23 cellular contexts compared by ENCODE assay signal in the genomic region with DNA sequence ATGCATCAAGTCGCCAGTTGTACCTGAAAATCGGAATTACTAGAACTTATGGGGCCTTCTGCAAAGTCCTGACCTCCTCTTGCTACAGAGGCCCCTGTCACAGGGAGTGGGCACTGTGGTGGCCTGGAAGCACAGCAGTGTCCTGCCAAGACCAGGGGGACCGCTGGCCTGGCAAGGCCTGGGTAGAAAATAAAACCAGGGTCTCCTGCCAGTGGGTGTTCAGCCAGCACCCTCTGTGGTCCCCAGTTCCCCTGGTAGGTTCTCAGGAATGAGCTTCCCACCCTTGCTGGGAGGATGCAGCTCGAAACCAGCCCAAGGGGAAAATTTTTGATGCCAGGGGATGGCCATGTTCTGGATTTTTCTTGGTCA. TPM values are rescaled to one million over a fixed set of nuclear protein-coding genes. Genes with fewer than 3 reads are reported as not detected.
DNase-seq lines count a peak whose midpoint lies in the region; ATAC-seq and TF ChIP-seq lines count a peak whose summit lies in the region.
"Had no signal": no experiment of that assay in that cellular context is flagged by ENCODE, and none has a peak within 500 bp of the region (broad histone marks: within the 10 kb centered on the region; RNA-seq: fewer than 3 reads in every experiment).

No MANE protein-coding gene starts in this region.

- H3K9me3 ChIP-seq in BLaER1 treated with 17β-estradiol and CSF1 and Interleukin-3, amounts not matched to agents 10 nM and 100 nM (replicated peaks in 1 of 11): no peaks in the 10 kb centered on the region
- no peaks in the 10 kb centered on the region for H3K9me3 ChIP-seq in stomach

- peaks cover 43 to 70% (median 55%) of the 10 kb centered on the region in 10 experiments for H3K4me1 ChIP-seq in BLaER1 treated with 17β-estradiol and CSF1 and Interleukin-3, amounts not matched to agents 10 nM and 100 nM
- peaks cover 0 to 36% (median 10%) of the 10 kb centered on the region in 4 donors for H3K4me1 ChIP-seq in stomach

- DNase-seq in activated CD8-positive, alpha-beta T cell treated with anti-CD3 and anti-CD28 coated beads for 36 hours: no peak
- no peak for DNase-seq in activated CD8-positive, alpha-beta T cell treated with anti-CD3 and anti-CD28 coated beads, Interleukin-2, amount 10 ng/mL, durations not matched to agents 7 days and 5 days
- no peak for DNase-seq in activated T-helper 2 cell treated with anti-CD3 and anti-CD28 coated beads, Interferon-gamma antibody, Interleukin-2, Interleukin-4, amounts not matched to agents 10 μg/mL and 5 μg/mL and 100 μg/mL, durations not matched to agents 14 hours and 24 hours and 36 hours (ENCODE audit: low spot score)
- no peak for DNase-seq in left lobe of liver (ENCODE audit: low spot score)
- no peak for DNase-seq in progenitor cell of endocrine pancreas (ENCODE audit: low spot score, unreplicated experiment)
- no peak for DNase-seq in stomach
- DNase-seq: CD4-positive, CD25-positive, alpha-beta regulatory T cell; COR-L47; DMS53; GM23248; H7; MM.1S; NCI-H1694; NCI-H2029 treated with DMSO at 0.1 percent for 48 hours; NCI-H446 treated with DMSO at 0.1 percent for 48 hours; NCI-H526; NCI-H82; NK-92 treated with Interleukin-12 subunit alpha and Interleukin-12 subunit beta, amount 100 ng/mL, for 24 hours; PC-3 had no signal

- no peak overlapping the region for H3K4me3 Mint-ChIP-seq in activated CD8-positive, alpha-beta T cell treated with anti-CD3 and anti-CD28 coated beads for 36 hours
- no peak overlapping the region for H3K4me3 Mint-ChIP-seq in activated CD8-positive, alpha-beta T cell treated with anti-CD3 and anti-CD28 coated beads, Interleukin-2, amount 10 ng/mL, durations not matched to agents 7 days and 5 days
- no peak overlapping the region for H3K4me3 Mint-ChIP-seq in activated T-helper 2 cell treated with anti-CD3 and anti-CD28 coated beads, Interferon-gamma antibody, Interleukin-2, Interleukin-4, amounts not matched to agents 10 μg/mL and 5 μg/mL and 100 μg/mL, durations not matched to agents 14 hours and 24 hours and 36 hours (ENCODE audit: low read depth)
- no peak overlapping the region for H3K4me3 Mint-ChIP-seq in progenitor cell of endocrine pancreas (ENCODE audit: low read depth)
- H3K4me3 Mint-ChIP-seq: IgD-negative memory B cell had no signal

- WGBS in stomach, 5 donors: 87 to 100% (median 91%) methylated on average over 4 of the region's 4 CpGs

- POLR2A ChIA-PET in activated CD8-positive, alpha-beta T cell treated with anti-CD3 and anti-CD28 coated beads for 36 hours (lab: Charles Lee): interaction anchor here (1.0 to 1.9 kb wide), 3 partner anchors 10 to 26 kb away, joined by 3 to 6 read pairs (median 3); no protein-coding TSS in a partner anchor
- POLR2A ChIA-PET in activated CD8-positive, alpha-beta T cell treated with anti-CD3 and anti-CD28 coated beads, Interleukin-2, amount 10 ng/mL, durations not matched to agents 7 days and 5 days (lab: Charles Lee): no interaction called here

- CTCF ChIA-PET in activated CD8-positive, alpha-beta T cell treated with anti-CD3 and anti-CD28 coated beads for 36 hours (lab: Charles Lee): interaction anchor here (1.2 to 1.4 kb wide), 2 partner anchors 9 to 39 kb away, joined by 3 read pairs; no protein-coding TSS in a partner anchor
- CTCF ChIA-PET in activated CD8-positive, alpha-beta T cell treated with anti-CD3 and anti-CD28 coated beads, Interleukin-2, amount 10 ng/mL, durations not matched to agents 7 days and 5 days (lab: Charles Lee): no interaction called here

- H3K36me3 Mint-ChIP-seq in activated CD8-positive, alpha-beta T cell treated with anti-CD3 and anti-CD28 coated beads for 36 hours (ENCODE audit: low read depth): peaks cover 65% of the 10 kb centered on the region
- peaks cover 67% of the 10 kb centered on the region for H3K36me3 Mint-ChIP-seq in activated CD8-positive, alpha-beta T cell treated with anti-CD3 and anti-CD28 coated beads, Interleukin-2, amount 10 ng/mL, durations not matched to agents 7 days and 5 days (ENCODE audit: low read depth)
- H3K36me3 Mint-ChIP-seq in activated T-helper 2 cell treated with anti-CD3 and anti-CD28 coated beads, Interferon-gamma antibody, Interleukin-2, Interleukin-4, amounts not matched to agents 10 μg/mL and 5 μg/mL and 100 μg/mL, durations not matched to agents 14 hours and 24 hours and 36 hours (ENCODE audit: low read depth): no peaks in the 10 kb centered on the region
- no peaks in the 10 kb centered on the region for H3K36me3 Mint-ChIP-seq in progenitor cell of endocrine pancreas (ENCODE audit: insufficient read depth)
- H3K36me3 Mint-ChIP-seq: CD4-positive, CD25-positive, alpha-beta regulatory T cell had no signal

- H3K27me3 Mint-ChIP-seq in activated CD8-positive, alpha-beta T cell treated with anti-CD3 and anti-CD28 coated beads for 36 hours: no peaks in the 10 kb centered on the region
- no peaks in the 10 kb centered on the region for H3K27me3 Mint-ChIP-seq in activated CD8-positive, alpha-beta T cell treated with anti-CD3 and anti-CD28 coated beads, Interleukin-2, amount 10 ng/mL, durations not matched to agents 7 days and 5 days (ENCODE audit: low read depth)
- H3K27me3 Mint-ChIP-seq in activated T-helper 2 cell treated with anti-CD3 and anti-CD28 coated beads, Interferon-gamma antibody, Interleukin-2, Interleukin-4, amounts not matched to agents 10 μg/mL and 5 μg/mL and 100 μg/mL, durations not matched to agents 14 hours and 24 hours and 36 hours (ENCODE audit: low read depth): peaks cover 38% of the 10 kb centered on the region
- no peaks in the 10 kb centered on the region for H3K27me3 Mint-ChIP-seq in progenitor cell of endocrine pancreas
- H3K27me3 Mint-ChIP-seq: CD4-positive, CD25-positive, alpha-beta regulatory T cell had no signal

- no peak for TF ChIP-seq POLR2A in stomach (IDR thresholded peaks at IDR 0.05)

- peaks cover 0 to 27% (median 0%) of the 10 kb centered on the region in 11 experiments; a peak in 8 of 22 replicates for H3K27me3 ChIP-seq in BLaER1 treated with 17β-estradiol and CSF1 and Interleukin-3, amounts not matched to agents 10 nM and 100 nM
- no peaks in the 10 kb centered on the region for H3K27me3 ChIP-seq in stomach

- peaks cover 0 to 39% (median 24%) of the 10 kb centered on the region in 11 experiments; a peak in 15 of 22 replicates for H3K36me3 ChIP-seq in BLaER1 treated with 17β-estradiol and CSF1 and Interleukin-3, amounts not matched to agents 10 nM and 100 nM
- H3K36me3 ChIP-seq in stomach: peaks cover 4 to 39% (median 30%) of the 10 kb centered on the region in 4 donors

- no peak overlapping the region for H3K9ac ChIP-seq in BLaER1 treated with 17β-estradiol and CSF1 and Interleukin-3, amounts not matched to agents 10 nM and 100 nM
- H3K9ac ChIP-seq: GM23248, KMS-11 had no signal

- H3K9me3 Mint-ChIP-seq in activated CD8-positive, alpha-beta T cell treated with anti-CD3 and anti-CD28 coated beads for 36 hours: no peaks in the 10 kb centered on the region
- H3K9me3 Mint-ChIP-seq in activated CD8-positive, alpha-beta T cell treated with anti-CD3 and anti-CD28 coated beads, Interleukin-2, amount 10 ng/mL, durations not matched to agents 7 days and 5 days (ENCODE audit: insufficient read depth): no peaks in the 10 kb centered on the region
- H3K9me3 Mint-ChIP-seq in activated T-helper 2 cell treated with anti-CD3 and anti-CD28 coated beads, Interferon-gamma antibody, Interleukin-2, Interleukin-4, amounts not matched to agents 10 μg/mL and 5 μg/mL and 100 μg/mL, durations not matched to agents 14 hours and 24 hours and 36 hours: no peaks in the 10 kb centered on the region
- H3K9me3 Mint-ChIP-seq in progenitor cell of endocrine pancreas (ENCODE audit: low read depth): no peaks in the 10 kb centered on the region
- H3K9me3 Mint-ChIP-seq: CD4-positive, CD25-positive, alpha-beta regulatory T cell; IgD-negative memory B cell had no signal

- no peak for ATAC-seq in activated CD8-positive, alpha-beta T cell treated with anti-CD3 and anti-CD28 coated beads for 36 hours
- ATAC-seq in activated CD8-positive, alpha-beta T cell treated with anti-CD3 and anti-CD28 coated beads, Interleukin-2, amount 10 ng/mL, durations not matched to agents 7 days and 5 days: no peak
- ATAC-seq in left lobe of liver: peak; percentile 7
- no peak for ATAC-seq in HG03432 (IDR thresholded peaks at IDR 0.05; ENCODE audit: unreplicated experiment)
- ATAC-seq: PC-3 had no signal

- peaks cover 0 to 56% (median 11%) of the 10 kb centered on the region in 11 experiments; a peak in 16 of 22 replicates for H4K20me1 ChIP-seq in BLaER1 treated with 17β-estradiol and CSF1 and Interleukin-3, amounts not matched to agents 10 nM and 100 nM

- intact Hi-C loops in activated CD8-positive, alpha-beta T cell treated with anti-CD3 and anti-CD28 coated beads for 36 hours (cut with micrococcal nuclease): loop anchor here (2.0 to 5.0 kb wide), 2 partner anchors 29 to 120 kb away; no protein-coding TSS in a partner anchor
- intact Hi-C loops in activated T-helper 2 cell treated with anti-CD3 and anti-CD28 coated beads, Interferon-gamma antibody, Interleukin-2, Interleukin-4, amounts not matched to agents 10 μg/mL and 5 μg/mL and 100 μg/mL, durations not matched to agents 14 hours and 24 hours and 36 hours (cut with micrococcal nuclease): loop anchor here (5.0 kb wide), 1 partner anchor 215 kb away; no protein-coding TSS in a partner anchor
- intact Hi-C loops in stomach (cut with DNase I; ENCODE audit: low total_unique reads): no loop called here

- TF ChIP-seq EP300 in stomach (IDR thresholded peaks at IDR 0.05): no peak

- H3K27ac Mint-ChIP-seq in activated CD8-positive, alpha-beta T cell treated with anti-CD3 and anti-CD28 coated beads for 36 hours: peak overlapping the region; percentile 95
- no peak overlapping the region for H3K27ac Mint-ChIP-seq in activated CD8-positive, alpha-beta T cell treated with anti-CD3 and anti-CD28 coated beads, Interleukin-2, amount 10 ng/mL, durations not matched to agents 7 days and 5 days
- peak overlapping the region; percentile 33 for H3K27ac Mint-ChIP-seq in activated T-helper 2 cell treated with anti-CD3 and anti-CD28 coated beads, Interferon-gamma antibody, Interleukin-2, Interleukin-4, amounts not matched to agents 10 μg/mL and 5 μg/mL and 100 μg/mL, durations not matched to agents 14 hours and 24 hours and 36 hours
- no peak overlapping the region for H3K27ac Mint-ChIP-seq in progenitor cell of endocrine pancreas
- H3K27ac Mint-ChIP-seq: IgD-negative memory B cell had no signal

- H3K4me1 Mint-ChIP-seq in activated CD8-positive, alpha-beta T cell treated with anti-CD3 and anti-CD28 coated beads for 36 hours (ENCODE audit: low read depth): peaks cover 86% of the 10 kb centered on the region
- peaks cover 81% of the 10 kb centered on the region for H3K4me1 Mint-ChIP-seq in activated CD8-positive, alpha-beta T cell treated with anti-CD3 and anti-CD28 coated beads, Interleukin-2, amount 10 ng/mL, durations not matched to agents 7 days and 5 days (ENCODE audit: low read depth)
- peaks cover 53% of the 10 kb centered on the region for H3K4me1 Mint-ChIP-seq in activated T-helper 2 cell treated with anti-CD3 and anti-CD28 coated beads, Interferon-gamma antibody, Interleukin-2, Interleukin-4, amounts not matched to agents 10 μg/mL and 5 μg/mL and 100 μg/mL, durations not matched to agents 14 hours and 24 hours and 36 hours (ENCODE audit: low read depth)
- no peaks in the 10 kb centered on the region for H3K4me1 Mint-ChIP-seq in progenitor cell of endocrine pancreas (ENCODE audit: low read depth)

- H3K4me2 ChIP-seq in BLaER1 treated with 17β-estradiol and CSF1 and Interleukin-3, amounts not matched to agents 10 nM and 100 nM: peak overlapping the region in 7 of 11 experiments; percentile 11 to 92 (median 87); a peak in 7 of 22 replicates
- H3K4me2 ChIP-seq: KMS-11 had no signal

- TF ChIP-seq CTCF in activated CD8-positive, alpha-beta T cell treated with anti-CD3 and anti-CD28 coated beads for 36 hours (IDR thresholded peaks at IDR 0.05): no peak
- TF ChIP-seq CTCF in progenitor cell of endocrine pancreas (IDR thresholded peaks at IDR 0.05; ENCODE audit: unreplicated experiment): no peak
- no peak for TF ChIP-seq CTCF in stomach (IDR thresholded peaks at IDR 0.05)

- no peak overlapping the region for H3K4me3 ChIP-seq in BLaER1 treated with 17β-estradiol and CSF1 and Interleukin-3, amounts not matched to agents 10 nM and 100 nM
- H3K4me3 ChIP-seq in stomach: no peak overlapping the region
- H3K4me3 ChIP-seq: GM23248 had no signal

- no peak overlapping the region for H3K27ac ChIP-seq in BLaER1 treated with 17β-estradiol and CSF1 and Interleukin-3, amounts not matched to agents 10 nM and 100 nM
- H3K27ac ChIP-seq in stomach: no peak overlapping the region
- H3K27ac ChIP-seq: GM23248, KMS-11 had no signal

RNA-seq across cellular contexts. Expression of gene RIN3, which starts 43.9 kb away (rescaled TPM):
- total RNA-seq in activated CD8-positive, alpha-beta T cell treated with anti-CD3 and anti-CD28 coated beads for 36 hours: 10 to 100 TPM; 61.3 to 62.4 TPM
- 10 to 100 TPM; 85.6 to 89.0 TPM for total RNA-seq in activated CD8-positive, alpha-beta T cell treated with anti-CD3 and anti-CD28 coated beads, Interleukin-2, amount 10 ng/mL, durations not matched to agents 7 days and 5 days
- 21.1 and 22.1 TPM in 2 replicates for total RNA-seq in activated T-helper 2 cell treated with anti-CD3 and anti-CD28 coated beads, Interferon-gamma antibody, Interleukin-2, Interleukin-4, amounts not matched to agents 10 μg/mL and 5 μg/mL and 100 μg/mL, durations not matched to agents 14 hours and 24 hours and 36 hours
- total RNA-seq in left lobe of liver: 20.2 TPM
- total RNA-seq in progenitor cell of endocrine pancreas: 6.7 and 6.9 TPM in 2 replicates
- total RNA-seq in stomach: 10 to 100 TPM in 3 of 5 donors, 1 to 10 TPM in 2; 6.2 to 47.8 (median 11.6) TPM
- 1 to 10 TPM; 5.0 to 6.2 (median 6.0) TPM for polyA plus RNA-seq in stomach

Comparison
In these comparisons a context has a peak if more than half of its experiments do, and no peak if none do; other contexts are left out.
1. H3K27ac Mint-ChIP-seq: peak in activated CD8-positive, alpha-beta T cell treated with anti-CD3 and anti-CD28 coated beads for 36 hours (single experiment) and activated T-helper 2 cell treated with anti-CD3 and anti-CD28 coated beads, Interferon-gamma antibody, Interleukin-2, Interleukin-4, amounts not matched to agents 10 μg/mL and 5 μg/mL and 100 μg/mL, durations not matched to agents 14 hours and 24 hours and 36 hours (single experiment); none in activated CD8-positive, alpha-beta T cell treated with anti-CD3 and anti-CD28 coated beads, Interleukin-2, amount 10 ng/mL, durations not matched to agents 7 days and 5 days (single experiment) and progenitor cell of endocrine pancreas (single experiment).